In the genomic region with DNA sequence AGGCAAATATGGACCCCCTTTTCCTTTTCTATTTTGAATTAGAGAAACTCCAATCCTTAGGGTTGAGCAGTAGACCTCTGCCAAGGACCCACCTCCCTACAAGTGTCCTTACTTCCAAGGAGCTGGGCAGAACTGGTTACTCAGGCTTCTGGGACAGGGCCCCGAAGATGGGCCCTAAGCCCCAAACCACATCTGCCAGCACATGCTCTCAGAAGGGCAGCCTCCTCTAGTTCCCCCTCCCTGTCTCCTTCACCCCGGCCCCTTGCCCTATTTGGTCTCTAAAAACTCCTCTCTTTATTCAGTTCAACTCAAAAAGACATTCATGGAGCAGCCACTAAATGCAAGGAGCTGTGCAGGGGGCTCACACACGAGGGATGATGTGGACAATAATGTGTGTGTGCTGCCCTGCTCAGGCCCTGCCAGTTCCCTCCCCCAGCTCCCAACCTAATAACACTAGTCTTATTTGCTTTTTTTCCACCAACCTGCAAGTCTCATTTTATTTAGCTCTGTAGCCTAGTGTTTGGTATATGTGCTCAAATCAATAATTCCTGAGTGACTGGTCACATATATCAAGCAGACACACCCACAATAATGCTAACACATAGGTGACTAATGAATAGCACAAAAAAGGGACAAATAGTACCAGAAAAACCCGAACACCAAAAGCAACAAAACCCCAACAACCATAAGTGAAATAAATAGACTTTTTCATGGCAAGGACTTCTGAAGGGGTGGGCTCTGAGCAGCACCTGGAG, we compare ENCODE assay signal across 27 cellular contexts. TPM values are rescaled to one million over a fixed set of nuclear protein-coding genes. Genes with fewer than 3 reads are reported as not detected.
DNase-seq lines count a peak whose midpoint lies in the region; ATAC-seq, FAIRE-seq and TF ChIP-seq lines count a peak whose summit lies in the region.
"Had no signal": no experiment of that assay in that cellular context is flagged by ENCODE, and none has a peak within 500 bp of the region (broad histone marks: within the 10 kb centered on the region; RNA-seq: fewer than 3 reads in every experiment).

No MANE protein-coding gene starts in this region.

- no peak for TF ChIP-seq EP300 in SK-N-SH (IDR thresholded peaks at IDR 0.05; ENCODE audit: borderline replicate concordance in 1 of 2, low read depth in 1 of 2, low read length in 1 of 2)

- intact Hi-C loops in HCT116 (cut with micrococcal nuclease), result loop anchor here (10.0 kb wide), 1 partner anchor 199 kb away; a partner anchor contains a TSS
- intact Hi-C loops in esophagus squamous epithelium (cut with DNase I), result no loop called here
- intact Hi-C loops in lower lobe of right lung (cut with DNase I), result no loop called here

- POLR2A ChIA-PET in HCT116 (lab: Charles Lee) (no interaction called here), SK-N-SH (lab: Yijun Ruan, JAX) (no interaction called here)

- 47 to 55% methylated on average over 4 of the region's 4 CpGs for WGBS in esophagus squamous epithelium, 2 donors
- 75 to 88% (median 76%) methylated on average over 4 of the region's 4 CpGs for WGBS in small intestine, 3 donors
- 94% methylated on average over 4 of the region's 4 CpGs for WGBS in SK-N-SH (ENCODE audit: low lambda C conversion rate)

- BruUV-seq in HCT116 (replicated peaks; lab: Mats Ljungman, UMichigan), result no TSS peak

- ATAC-seq in HCT116 (no peak), lower lobe of right lung (no peak)
- ATAC-seq: activated naive CD4-positive, alpha-beta T cell treated with anti-CD3 and anti-CD28 coated beads, Interleukin-2, amount 50 U/mL, for 72 hours; heart right ventricle; stimulated activated naive B cell treated with anti-CD40 and anti-IgM and Interleukin-4, amounts not matched to agents 10 μg/mL and 1 μg/mL and 100 μg/mL, for 72 hours had no signal

- DNase-seq in HCT116 (ENCODE audit: low read depth, low spot score) (no peak), SK-N-MC (ENCODE audit: low read depth, low spot score) (no peak), esophagus squamous epithelium (lab: John Stamatoyannopoulos, UW) (no peak), small intestine (peak; percentile 23), lower lobe of right lung (no peak), HTR-8/SVneo (ENCODE audit: insufficient read length, low spot score) (no peak), SK-N-SH (no peak), DMS79 treated with DMSO at 0.1 percent for 48 hours (lab: John Stamatoyannopoulos, UW) (no peak)
- DNase-seq: activated CD4-positive, alpha-beta T cell treated with anti-CD3 and anti-CD28 coated beads, Interleukin-2, amount 50 U/mL, for 4 hours; activated CD4-positive, CD25-positive, alpha-beta regulatory T cell; activated CD8-positive, alpha-beta memory T cell treated with anti-CD3 and anti-CD28 coated beads, Interleukin-2, amount 50 U/mL, for 4 hours; anterior cingulate cortex; caudate nucleus; GDM1; GOT3; heart right ventricle; NCI-H1092 treated with DMSO at 0.1 percent for 48 hours; NCI-H1930; NCI-H69; retina; RPMI8226; stimulated activated CD4-positive, alpha-beta T cell treated with anti-CD3 and anti-CD28 coated beads, Interleukin-2, amount 100 ng/mL, for 48 hours; stimulated activated naive B cell treated with anti-CD40 and anti-IgM and Interleukin-4, amounts not matched to agents 10 μg/mL and 1 μg/mL and 100 μg/mL, for 72 hours had no signal

- H3K36me3 ChIP-seq in HCT116 (ENCODE audit: control insufficient read depth in 1 of 2, insufficient read depth in 2 of 2, low read length in 2 of 2), result no peaks in the 10 kb centered on the region
- peaks cover 6% of the 10 kb centered on the region; the same call in 1 of the 2 replicates for H3K36me3 ChIP-seq in SK-N-MC (ENCODE audit: insufficient read depth, low read length)
- peaks cover 0 to 5% (median 0%) of the 10 kb centered on the region in 3 donors for H3K36me3 ChIP-seq in esophagus squamous epithelium
- peaks cover 0 to 4% of the 10 kb centered on the region in 2 donors for H3K36me3 ChIP-seq in small intestine (ENCODE audit: control insufficient read depth in 2 of 2, insufficient read depth in 2 of 2, low read length in 2 of 2)
- H3K36me3 ChIP-seq in lower lobe of right lung, result peaks cover 5% of the 10 kb centered on the region
- peaks cover 0 to 5% of the 10 kb centered on the region in 2 experiments for H3K36me3 ChIP-seq in SK-N-SH (replicated peaks in 1 of 2; ENCODE audit: control insufficient read depth in 1 of 2, insufficient read depth in 2 of 2, low read length in 1 of 2)

- CTCF ChIA-PET in HCT116 (lab: Charles Lee), result no interaction called here
- CTCF ChIA-PET in SK-N-SH (lab: Yijun Ruan, JAX), result no interaction called here

- H4K20me1 ChIP-seq in HCT116 (ENCODE audit: insufficient read depth) (no peaks in the 10 kb centered on the region), SK-N-SH (ENCODE audit: insufficient read depth) (peaks cover 34% of the 10 kb centered on the region; the same call in 1 of the 2 replicates)

- TF ChIP-seq CTCF in HCT116 (IDR thresholded peaks at IDR 0.05 in 2 of 3, conservative IDR thresholded peaks at IDR 0.05 in 1 of 3; ENCODE audit: borderline replicate concordance in 1 of 3, insufficient read depth in 1 of 3, low read depth in 2 of 3, low read length in 2 of 3), result no peak
- no peak for TF ChIP-seq CTCF in esophagus squamous epithelium (IDR thresholded peaks at IDR 0.05)
- TF ChIP-seq CTCF in lower lobe of right lung (IDR thresholded peaks at IDR 0.05), result no peak
- no peak for TF ChIP-seq CTCF in SK-N-SH (IDR thresholded peaks at IDR 0.05)

- H3K4me3 ChIP-seq in HCT116 (replicated peaks in 1 of 2; ENCODE audit: low read depth in 1 of 2, low read length in 2 of 2) (no peak overlapping the region), SK-N-MC (no peak overlapping the region), esophagus squamous epithelium (no peak overlapping the region), small intestine (ENCODE audit: low read depth in 1 of 2, low read length in 2 of 2) (no peak overlapping the region), lower lobe of right lung (no peak overlapping the region), SK-N-SH (ENCODE audit: low read depth in 2 of 2, low read length in 1 of 2) (no peak overlapping the region)
- H3K4me3 ChIP-seq: heart right ventricle, vagina had no signal

- TF ChIP-seq POLR2A in HCT116 (IDR thresholded peaks at IDR 0.05; ENCODE audit: borderline replicate concordance, extremely low read depth, insufficient read depth, insufficient read length), result no peak
- no peak for TF ChIP-seq POLR2A in esophagus squamous epithelium (IDR thresholded peaks at IDR 0.05)

- no peak overlapping the region for H3K9ac ChIP-seq in HCT116 (ENCODE audit: low read length)
- peak overlapping the region; percentile 70 for H3K9ac ChIP-seq in SK-N-MC (ENCODE audit: insufficient read length)
- H3K9ac ChIP-seq in SK-N-SH, result no peak overlapping the region

- H3K4me1 ChIP-seq in HCT116 (ENCODE audit: control insufficient read depth in 1 of 2, insufficient read depth in 2 of 2, low read length in 2 of 2) (peaks cover 37 to 60% of the 10 kb centered on the region in 2 experiments), esophagus squamous epithelium (peaks cover 35 to 98% (median 48%) of the 10 kb centered on the region in 3 donors), small intestine (ENCODE audit: control insufficient read depth in 2 of 2, insufficient read depth in 1 of 2, low read depth in 1 of 2, low read length in 1 of 2) (peaks cover 11 to 13% of the 10 kb centered on the region in 2 donors), lower lobe of right lung (peaks cover 69% of the 10 kb centered on the region), SK-N-SH (ENCODE audit: control insufficient read depth in 1 of 2, insufficient read depth in 2 of 2, low read depth in 1 of 2, low read length in 1 of 2) (peaks cover 0 to 39% of the 10 kb centered on the region in 2 experiments; a peak in 3 of 4 replicates)

- H3K9me2 ChIP-seq in HCT116 (ENCODE audit: insufficient read depth) (no peaks in the 10 kb centered on the region), SK-N-SH (no peaks in the 10 kb centered on the region)

- H3K4me2 ChIP-seq in HCT116 (ENCODE audit: low read length) (peak overlapping the region; percentile 12), SK-N-SH (no peak overlapping the region)

- FAIRE-seq in small intestine (lab: Jason Lieb, UNC) (no peak), HTR-8/SVneo (lab: Jason Lieb, UNC) (no peak)
- FAIRE-seq: endometrium, GM18507 had no signal

- H2AFZ ChIP-seq in HCT116 (ENCODE audit: low read depth, low read length, poor library complexity, severe bottlenecking), result no peak overlapping the region
- no peak overlapping the region for H2AFZ ChIP-seq in SK-N-SH (ENCODE audit: low read depth)

- H3K9me3 ChIP-seq in HCT116 (ENCODE audit: control insufficient read depth in 1 of 2, insufficient read depth in 1 of 2, low read depth in 1 of 2, low read length in 2 of 2) (no peaks in the 10 kb centered on the region), SK-N-MC (ENCODE audit: low read depth, low read length) (no peaks in the 10 kb centered on the region), esophagus squamous epithelium (no peaks in the 10 kb centered on the region), small intestine (ENCODE audit: control insufficient read depth, low read depth) (no peaks in the 10 kb centered on the region), lower lobe of right lung (no peaks in the 10 kb centered on the region), SK-N-SH (no peaks in the 10 kb centered on the region)
- H3K9me3 ChIP-seq: heart right ventricle, vagina had no signal

- H3K79me2 ChIP-seq in HCT116 (ENCODE audit: insufficient read depth, low read length), result peaks cover 82% of the 10 kb centered on the region
- H3K79me2 ChIP-seq in SK-N-SH (ENCODE audit: insufficient read depth), result peaks cover 60% of the 10 kb centered on the region

- H3K27ac ChIP-seq in HCT116 (ENCODE audit: low read depth, low read length) (no peak overlapping the region), SK-N-MC (peak overlapping the region; percentile 99), esophagus squamous epithelium (peak overlapping the region in 3 of 4 donors; percentile 20 to 66 (median 57)), small intestine (ENCODE audit: low read depth in 1 of 2, low read length in 1 of 2) (no peak overlapping the region), lower lobe of right lung (no peak overlapping the region), SK-N-SH (ENCODE audit: low read depth in 2 of 2, low read length in 1 of 2) (peak overlapping the region in 1 of 2 experiments; percentile 22; a peak in 1 of 4 replicates)
- H3K27ac ChIP-seq: heart right ventricle, vagina had no signal

- RAD21 ChIA-PET in HCT116 (lab: Charles Lee; ENCODE audit: low non-redundant PET in 1 of 2, low total read pairs in 2 of 2, uncharacterized antibody in 2 of 2, unreplicated experiment in 2 of 2), result no interaction called here

- TF ChIP-seq RAD21 in HCT116 (IDR thresholded peaks at IDR 0.05; ENCODE audit: low read depth) (no peak), SK-N-SH (IDR thresholded peaks at IDR 0.05; ENCODE audit: low read length) (no peak)

- no peaks in the 10 kb centered on the region for H3K27me3 ChIP-seq in HCT116 (ENCODE audit: insufficient read depth, low read length)
- no peaks in the 10 kb centered on the region for H3K27me3 ChIP-seq in esophagus squamous epithelium
- no peaks in the 10 kb centered on the region for H3K27me3 ChIP-seq in small intestine (ENCODE audit: control insufficient read depth in 2 of 2, insufficient read depth in 2 of 2, low read length in 2 of 2)
- H3K27me3 ChIP-seq in lower lobe of right lung (ENCODE audit: low read depth), result no peaks in the 10 kb centered on the region
- no peaks in the 10 kb centered on the region for H3K27me3 ChIP-seq in SK-N-SH (ENCODE audit: insufficient read depth)
- H3K27me3 ChIP-seq: heart right ventricle, vagina had no signal

- H3F3A ChIP-seq in SK-N-SH (replicated peaks; ENCODE audit: insufficient read depth), result peaks cover 4% of the 10 kb centered on the region

RNA-seq across cellular contexts. Expression of a gene that starts 12.2 kb away (rescaled TPM):
- 61.1 TPM for total RNA-seq in HCT116 (2021; ENCODE audit: unreplicated experiment)
- 63.4 and 73.1 TPM in 2 replicates for polyA plus RNA-seq in HCT116 (2012)
- total RNA-seq in esophagus squamous epithelium, result 10 to 100 TPM; 64.6 to 93.8 (median 73.0) TPM
- 10 to 100 TPM; 54.3 to 61.8 (median 54.8) TPM for polyA plus RNA-seq in small intestine
- 110 TPM for total RNA-seq in lower lobe of right lung
- polyA plus RNA-seq in SK-N-SH (2012; rRNA removed), result 60.7 and 72.3 TPM in 2 replicates
- 45.7 and 63.4 TPM in 2 replicates for polyA plus RNA-seq in SK-N-SH (2012; cell fraction: cytosol; rRNA removed)
- polyA plus RNA-seq in SK-N-SH (2012; cell fraction: nucleus; rRNA removed), result 51.3 and 65.3 TPM in 2 replicates

RNA-seq across cellular contexts. Expression of a gene that starts 12.3 kb away (rescaled TPM):
- 72.6 TPM for total RNA-seq in HCT116 (2021; ENCODE audit: unreplicated experiment)
- 99.2 and 104 TPM in 2 replicates for polyA plus RNA-seq in HCT116 (2012)
- total RNA-seq in esophagus squamous epithelium, result 10 to 100 TPM; 28.8 to 59.9 (median 47.6) TPM
- polyA plus RNA-seq in small intestine, result 10 to 100 TPM; 21.9 to 39.4 (median 21.9) TPM
- total RNA-seq in lower lobe of right lung, result 32.9 TPM
- 83.5 and 96.4 TPM in 2 replicates for polyA plus RNA-seq in SK-N-SH (2012; rRNA removed)
- polyA plus RNA-seq in SK-N-SH (2012; cell fraction: cytosol; rRNA removed), result 94.3 and 94.9 TPM in 2 replicates
- 66.6 and 68.4 TPM in 2 replicates for polyA plus RNA-seq in SK-N-SH (2012; cell fraction: nucleus; rRNA removed)

Comparison
In these comparisons a context has a peak if more than half of its experiments do, and no peak if none do; other contexts are left out.
1. H3K27ac ChIP-seq: peak in SK-N-MC (single experiment) and esophagus squamous epithelium (3 of 4); none in HCT116 (single experiment), small intestine (0 of 2) and lower lobe of right lung (single experiment).